ENCODE assay signal across 8 cellular contexts in the genomic region with DNA sequence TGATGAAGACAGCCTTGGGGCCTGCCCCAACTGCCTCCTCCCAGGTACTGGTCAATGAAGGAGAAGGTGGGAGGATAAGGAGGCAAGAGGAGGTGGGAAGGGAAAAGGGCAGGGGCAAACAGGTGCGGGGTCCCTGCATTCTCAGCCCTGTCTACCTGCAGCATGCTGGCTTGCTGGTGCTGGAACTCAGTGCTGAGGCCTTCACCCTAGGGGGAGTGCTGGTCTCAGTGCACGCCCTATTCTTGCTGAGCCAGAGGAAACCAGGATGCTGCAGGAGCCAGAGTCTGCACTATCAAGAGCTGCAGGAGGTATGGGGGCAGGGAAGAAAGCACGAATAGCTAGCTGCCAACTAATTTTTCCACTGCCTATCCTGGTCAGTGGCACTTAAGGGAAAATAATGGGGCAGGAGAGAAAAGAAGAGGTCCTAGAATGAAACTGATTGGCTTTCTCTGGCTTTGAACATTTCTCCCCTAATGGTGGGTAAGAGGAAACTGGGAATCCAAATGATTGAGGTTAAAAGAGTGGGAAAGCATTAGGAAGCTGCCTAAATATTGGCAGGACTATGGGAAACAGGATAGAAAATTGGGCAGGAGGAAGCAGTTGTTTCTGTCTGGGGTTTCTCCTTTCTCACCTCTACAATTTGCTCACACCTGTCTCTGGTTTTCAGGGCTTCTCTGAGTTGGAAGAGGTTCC. TPM values are rescaled to one million over a fixed set of nuclear protein-coding genes. Genes with fewer than 3 reads are reported as not detected.
DNase-seq lines count a peak whose midpoint lies in the region; ATAC-seq, FAIRE-seq and TF ChIP-seq lines count a peak whose summit lies in the region.

No MANE protein-coding gene starts in this region.

- POLR2A ChIA-PET in naive thymus-derived CD8-positive, alpha-beta T cell (lab: Charles Lee), result interaction anchor here (1.1 to 3.7 kb wide), 9 partner anchors 9 to 88 kb away, joined by 3 to 66 read pairs (median 12); partner anchors contain the start of genes ARHGEF40 and NDRG2

- in situ Hi-C loops in KBM-7 (cut with MboI; ENCODE audit: low pct_unique_long_range_greater_than_20kb, low sequenced_read_pairs), result no loop called here

- TF ChIP-seq CTCF in bronchial epithelial cell (IDR thresholded peaks at IDR 0.05; ENCODE audit: insufficient read depth, low read length, severe bottlenecking), result no peak

- peaks cover 0 to 2% (median 0%) of the 10 kb centered on the region in 5 donors for H3K27me3 Mint-ChIP-seq in naive thymus-derived CD8-positive, alpha-beta T cell

- no peaks in the 10 kb centered on the region for H3K9me3 Mint-ChIP-seq in naive thymus-derived CD8-positive, alpha-beta T cell

- peak overlapping the region in 9 of 10 donors; percentile 32 to 95 (median 65) for H3K4me3 Mint-ChIP-seq in naive thymus-derived CD8-positive, alpha-beta T cell

- H3K4me1 Mint-ChIP-seq in naive thymus-derived CD8-positive, alpha-beta T cell, result peaks cover 13 to 35% (median 30%) of the 10 kb centered on the region in 4 donors

- H3K4me3 ChIP-seq in Jurkat, Clone E6-1 (ENCODE audit: low read length), result peak overlapping the region; percentile 97
- peak overlapping the region; percentile 67 for H3K4me3 ChIP-seq in bronchial epithelial cell (ENCODE audit: low read depth, low read length)

- ATAC-seq in naive thymus-derived CD8-positive, alpha-beta T cell, result no peak
- no peak for ATAC-seq in HG02840 (IDR thresholded peaks at IDR 0.05; ENCODE audit: low FRiP score, unreplicated experiment)

- no peaks in the 10 kb centered on the region for H3K36me3 ChIP-seq in bronchial epithelial cell (ENCODE audit: control insufficient read depth, insufficient read depth, low read length)

- H3K27ac Mint-ChIP-seq in naive thymus-derived CD8-positive, alpha-beta T cell, result peak overlapping the region in 5 of 10 donors; percentile 49 to 92 (median 80)

- DNase-seq in COR-L47 (lab: John Stamatoyannopoulos, UW), result peak; percentile 37
- DNase-seq in Jurkat, Clone E6-1 (ENCODE audit: low read depth, low spot score), result peak; percentile 54
- no peak for DNase-seq in bronchial epithelial cell (ENCODE audit: low read depth)
- no peak for DNase-seq in naive thymus-derived CD8-positive, alpha-beta T cell
- no peak for DNase-seq in posterior cingulate gyrus
- DNase-seq in KBM-7, result no peak
- no peak for DNase-seq in NCI-H1092 (lab: John Stamatoyannopoulos, UW)

- no peaks in the 10 kb centered on the region for H3K36me3 Mint-ChIP-seq in naive thymus-derived CD8-positive, alpha-beta T cell

- intact Hi-C loops in posterior cingulate gyrus (cut with DNase I), result loop anchor here (5.0 kb wide), 1 partner anchor 420 kb away; the partner anchor contains the start of gene RNASE4

- no peak for FAIRE-seq in bronchial epithelial cell (lab: Jason Lieb, UNC)

- H3K27me3 ChIP-seq in bronchial epithelial cell (ENCODE audit: control insufficient read depth, insufficient read depth, low read length), result no peaks in the 10 kb centered on the region

RNA-seq across cellular contexts. Expression of gene TMEM253, which starts 1.8 kb away (rescaled TPM):
- polyA plus RNA-seq in Jurkat, Clone E6-1 (2012; ENCODE audit: insufficient read depth, insufficient read length), result not detected
- total RNA-seq in bronchial epithelial cell, result under 0.01 and 0.51 TPM in 2 replicates
- total RNA-seq in naive thymus-derived CD8-positive, alpha-beta T cell, result not detected
- not detected for polyA plus RNA-seq in naive thymus-derived CD8-positive, alpha-beta T cell

RNA-seq across cellular contexts. Expression of gene ZNF219, which starts 4.2 kb away (rescaled TPM):
- 27.1 TPM for polyA plus RNA-seq in Jurkat, Clone E6-1 (2012; ENCODE audit: insufficient read depth, insufficient read length)
- total RNA-seq in bronchial epithelial cell, result 7.8 and 8.2 TPM in 2 replicates
- 1 to 10 TPM; 6.9 to 7.7 TPM for total RNA-seq in naive thymus-derived CD8-positive, alpha-beta T cell
- polyA plus RNA-seq in naive thymus-derived CD8-positive, alpha-beta T cell, result 1 to 10 TPM; 1.7 to 3.6 (median 1.8) TPM

RNA-seq across cellular contexts. Expression of gene ARHGEF40, which starts 32.5 kb away (rescaled TPM):
- polyA plus RNA-seq in Jurkat, Clone E6-1 (2012; ENCODE audit: insufficient read depth, insufficient read length), result 1.6 TPM
- 3.3 and 6.8 TPM in 2 replicates for total RNA-seq in bronchial epithelial cell
- total RNA-seq in naive thymus-derived CD8-positive, alpha-beta T cell, result under 1 TPM; 0.08 to 0.36 TPM
- under 1 TPM; 0.03 to 0.45 (median 0.06) TPM for polyA plus RNA-seq in naive thymus-derived CD8-positive, alpha-beta T cell

RNA-seq across cellular contexts. Expression of gene RNASE8, which starts 45.0 kb away (rescaled TPM):
- polyA plus RNA-seq in Jurkat, Clone E6-1 (2012; ENCODE audit: insufficient read depth, insufficient read length), result not detected
- not detected in 2 replicates for total RNA-seq in bronchial epithelial cell
- not detected for total RNA-seq in naive thymus-derived CD8-positive, alpha-beta T cell
- polyA plus RNA-seq in naive thymus-derived CD8-positive, alpha-beta T cell, result not detected

RNA-seq across cellular contexts. Expression of gene OR5AU1, which starts 53.2 kb away (rescaled TPM):
- polyA plus RNA-seq in Jurkat, Clone E6-1 (2012; ENCODE audit: insufficient read depth, insufficient read length), result not detected
- not detected in 2 replicates for total RNA-seq in bronchial epithelial cell
- not detected for total RNA-seq in naive thymus-derived CD8-positive, alpha-beta T cell
- not detected for polyA plus RNA-seq in naive thymus-derived CD8-positive, alpha-beta T cell

Comparison
In these comparisons a context has a peak if more than half of its experiments do, and no peak if none do; other contexts are left out.
1. DNase-seq: peak in COR-L47 (single experiment) and Jurkat, Clone E6-1 (single experiment); none in bronchial epithelial cell (single experiment), naive thymus-derived CD8-positive, alpha-beta T cell (0 of 10), posterior cingulate gyrus (0 of 10), KBM-7 (single experiment) and NCI-H1092 (single experiment).